In the genomic region with DNA sequence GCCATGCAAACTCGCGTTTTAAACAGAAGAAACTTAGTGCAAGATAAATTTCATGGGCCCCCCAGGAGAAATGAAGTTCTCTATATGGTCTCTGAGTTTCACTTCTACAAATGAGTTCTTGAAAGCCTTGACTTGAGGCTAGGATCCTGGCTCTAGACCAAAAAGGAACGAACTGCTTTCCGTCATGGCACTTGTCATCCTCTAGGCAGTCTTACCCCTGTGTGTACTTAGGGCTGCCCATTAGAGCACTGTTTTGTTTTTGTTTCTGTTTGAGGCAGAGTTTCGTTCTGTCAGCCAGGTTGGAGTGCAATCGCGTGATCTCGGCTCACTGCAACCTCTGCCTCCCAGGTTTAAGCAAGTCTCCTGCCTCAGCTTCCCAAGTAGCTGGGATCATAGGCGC, we compare ENCODE assay signal across 8 cellular contexts. TPM values are rescaled to one million over a fixed set of nuclear protein-coding genes. Genes with fewer than 3 reads are reported as not detected.
DNase-seq lines count a peak whose midpoint lies in the region; ATAC-seq and TF ChIP-seq lines count a peak whose summit lies in the region.

No MANE protein-coding gene starts in this region.

- in situ Hi-C loops in brain microvascular endothelial cell (cut with HindIII; ENCODE audit: low pct_ligation_motif_present, low sequenced_read_pairs): no loop called here

- H2BK120ac ChIP-seq in neuronal stem cell (ENCODE audit: low read depth, low read length): no peak overlapping the region

- DNase-seq in mucosa of gallbladder (ENCODE audit: low spot score) (peak; percentile 24), neuronal stem cell (ENCODE audit: low spot score) (no peak), foreskin melanocyte (no peak), brain microvascular endothelial cell (no peak)
- DNase-seq in T-helper 2 cell treated with Interferon-gamma antibody and Interleukin-4, amounts not matched to agents 5 μg/mL and 100 μg/mL, for 36 hours (ENCODE audit: low spot score): no peak

- H4K8ac ChIP-seq in neuronal stem cell (ENCODE audit: low read depth, low read length): no peak overlapping the region

- H3K27me3 Mint-ChIP-seq in T-helper 2 cell treated with Interferon-gamma antibody and Interleukin-4, amounts not matched to agents 5 μg/mL and 100 μg/mL, for 36 hours (ENCODE audit: low read depth): no peaks in the 10 kb centered on the region

- H3K9me3 Mint-ChIP-seq in T-helper 2 cell treated with Interferon-gamma antibody and Interleukin-4, amounts not matched to agents 5 μg/mL and 100 μg/mL, for 36 hours: no peaks in the 10 kb centered on the region

- no peak overlapping the region for H3K14ac ChIP-seq in neuronal stem cell (ENCODE audit: low read length)

- no peak overlapping the region for H3K27ac Mint-ChIP-seq in T-helper 2 cell treated with Interferon-gamma antibody and Interleukin-4, amounts not matched to agents 5 μg/mL and 100 μg/mL, for 36 hours

- no peak overlapping the region for H2BK15ac ChIP-seq in neuronal stem cell (ENCODE audit: low read length)

- H3K36me3 Mint-ChIP-seq in T-helper 2 cell treated with Interferon-gamma antibody and Interleukin-4, amounts not matched to agents 5 μg/mL and 100 μg/mL, for 36 hours (ENCODE audit: low read depth): peaks cover 61% of the 10 kb centered on the region

- H3K27me3 ChIP-seq in neuronal stem cell (ENCODE audit: control insufficient read depth in 3 of 3, insufficient read depth in 3 of 3, low read depth in 1 of 3, low read length in 3 of 3) (no peaks in the 10 kb centered on the region), brain microvascular endothelial cell (replicated peaks) (no peaks in the 10 kb centered on the region)

- H3K4me3 Mint-ChIP-seq in T-helper 2 cell treated with Interferon-gamma antibody and Interleukin-4, amounts not matched to agents 5 μg/mL and 100 μg/mL, for 36 hours: no peak overlapping the region

- no peaks in the 10 kb centered on the region for H3K4me1 ChIP-seq in neuronal stem cell (ENCODE audit: control insufficient read depth in 2 of 2, insufficient read depth in 1 of 2, low read depth in 1 of 2, low read length in 2 of 2)

- ATAC-seq in GM18870 (IDR thresholded peaks at IDR 0.05; ENCODE audit: unreplicated experiment) (peak; percentile 81), GM21717 (IDR thresholded peaks at IDR 0.05; ENCODE audit: unreplicated experiment) (peak; percentile 86), HG03460 (IDR thresholded peaks at IDR 0.05; ENCODE audit: unreplicated experiment) (peak; percentile 88)

- no peak overlapping the region for H3K4me2 ChIP-seq in neuronal stem cell (ENCODE audit: insufficient read depth, low read length, poor library complexity, severe bottlenecking)

- H3K4ac ChIP-seq in neuronal stem cell (ENCODE audit: low read length): no peak overlapping the region

- no peak overlapping the region for H2BK5ac ChIP-seq in neuronal stem cell (ENCODE audit: low read length)

- H3K9ac ChIP-seq in neuronal stem cell (ENCODE audit: low read depth, low read length, poor library complexity): no peak overlapping the region

- no peak overlapping the region for H2BK12ac ChIP-seq in neuronal stem cell (ENCODE audit: low read length)

- TF ChIP-seq CTCF in brain microvascular endothelial cell (IDR thresholded peaks at IDR 0.05; ENCODE audit: low read depth, low read length, missing control alignments): no peak

- peaks cover 3% of the 10 kb centered on the region for H3K4me1 Mint-ChIP-seq in T-helper 2 cell treated with Interferon-gamma antibody and Interleukin-4, amounts not matched to agents 5 μg/mL and 100 μg/mL, for 36 hours (ENCODE audit: low read depth)

- H3K27ac ChIP-seq in neuronal stem cell (replicated peaks; ENCODE audit: low read length) (no peak overlapping the region), brain microvascular endothelial cell (no peak overlapping the region)

- no peaks in the 10 kb centered on the region for H3K9me3 ChIP-seq in neuronal stem cell (replicated peaks in 1 of 2; ENCODE audit: control insufficient read depth in 2 of 2, insufficient read depth in 1 of 2, low read depth in 1 of 2, low read length in 2 of 2)

- no peak overlapping the region for H3K23ac ChIP-seq in neuronal stem cell (ENCODE audit: low read depth, low read length, poor library complexity)

- H3K79me1 ChIP-seq in neuronal stem cell (ENCODE audit: low read depth, low read length): peaks cover 12% of the 10 kb centered on the region

- H3K18ac ChIP-seq in neuronal stem cell (ENCODE audit: low read length): no peak overlapping the region

- no CpG with 5 or more reads among the region's 9 CpGs for WGBS in neuronal stem cell (ENCODE audit: extremely low coverage in 2 of 2, insufficient read length in 2 of 2, insufficient replicate concordance in 1 of 2), 2 donors

- no peak overlapping the region for H3K4me3 ChIP-seq in neuronal stem cell (ENCODE audit: low read length in 2 of 2)
- H3K4me3 ChIP-seq in brain microvascular endothelial cell (ENCODE audit: low read depth, low read length): no peak overlapping the region

- H3K36me3 ChIP-seq in neuronal stem cell (replicated peaks in 1 of 2; ENCODE audit: control insufficient read depth in 2 of 2, insufficient read depth in 2 of 2, low read length in 2 of 2): peaks cover 49 to 92% of the 10 kb centered on the region in 2 donors
- peaks cover 48% of the 10 kb centered on the region for H3K36me3 ChIP-seq in brain microvascular endothelial cell (replicated peaks)

- no peak overlapping the region for H2AFZ ChIP-seq in neuronal stem cell (ENCODE audit: low read length)

- no peak overlapping the region for H2AK5ac ChIP-seq in neuronal stem cell (ENCODE audit: low read depth, low read length)

- no peak overlapping the region for H4K91ac ChIP-seq in neuronal stem cell (ENCODE audit: low read depth, low read length, poor library complexity)

RNA-seq across cellular contexts. Expression of a gene that starts 29.0 kb away (rescaled TPM):
- total RNA-seq in mucosa of gallbladder: 52.3 TPM
- polyA plus RNA-seq in neuronal stem cell (2013, experiment 1 of 2): 46.7 TPM
- 48.5 TPM for polyA plus RNA-seq in neuronal stem cell (2013, experiment 2 of 2)

RNA-seq across cellular contexts. Expression of a gene that starts 38.5 kb away (rescaled TPM):
- 31.4 TPM for total RNA-seq in mucosa of gallbladder
- 16.2 TPM for polyA plus RNA-seq in neuronal stem cell (2013, experiment 1 of 2)
- 15.8 TPM for polyA plus RNA-seq in neuronal stem cell (2013, experiment 2 of 2)
